In the genomic region with DNA sequence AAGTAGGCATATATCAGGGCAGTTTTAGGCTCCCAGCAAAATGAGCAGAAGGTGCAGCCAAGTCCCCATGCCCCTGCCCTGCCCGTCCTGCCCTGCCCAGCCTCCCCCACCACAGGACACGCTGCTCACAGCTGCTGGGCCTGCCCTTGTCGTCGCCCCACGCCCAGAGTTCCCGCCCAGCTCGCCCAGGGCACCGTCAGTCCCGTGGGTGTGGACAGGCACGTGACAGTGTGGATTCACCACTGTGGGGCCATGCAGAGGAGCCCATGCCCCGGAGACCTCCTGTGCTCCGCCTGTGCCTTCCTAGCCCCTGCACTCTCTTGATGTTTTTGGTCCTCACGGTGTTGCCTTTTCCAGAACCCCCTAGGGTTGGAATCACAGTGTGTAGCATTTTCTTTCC, we compare ENCODE assay signal across 28 cellular contexts. TPM values are rescaled to one million over a fixed set of nuclear protein-coding genes. Genes with fewer than 3 reads are reported as not detected.
DNase-seq lines count a peak whose midpoint lies in the region; ATAC-seq and TF ChIP-seq lines count a peak whose summit lies in the region.
"Had no signal": no experiment of that assay in that cellular context is flagged by ENCODE, and none has a peak within 500 bp of the region (broad histone marks: within the 10 kb centered on the region; RNA-seq: fewer than 3 reads in every experiment).

No MANE protein-coding gene starts in this region.

- peaks cover 26% of the 10 kb centered on the region for H3K79me2 ChIP-seq in hepatocyte

- TF ChIP-seq CTCF in mesothelial cell of epicardium (IDR thresholded peaks at IDR 0.05; ENCODE audit: unreplicated experiment) (no peak), vagina (IDR thresholded peaks at IDR 0.05) (no peak), hepatocyte (IDR thresholded peaks at IDR 0.05; ENCODE audit: poor library complexity) (no peak)

- no peaks in the 10 kb centered on the region for H3K9me3 Mint-ChIP-seq in stimulated activated naive CD8-positive, alpha-beta T cell treated with anti-CD3 and anti-CD28 coated beads, Interleukin-15, Interleukin-2, amounts not matched to agents 100 ng/mL and 50 ng/mL, for 24 hours
- no peaks in the 10 kb centered on the region for H3K9me3 Mint-ChIP-seq in effector memory CD8-positive, alpha-beta T cell
- no peaks in the 10 kb centered on the region for H3K9me3 Mint-ChIP-seq in mesothelial cell of epicardium
- H3K9me3 Mint-ChIP-seq: activated naive CD8-positive, alpha-beta T cell treated with anti-CD3 and anti-CD28 coated beads for 36 hours; activated T-helper 2 cell treated with anti-CD3 and anti-CD28 coated beads, Interferon-gamma antibody, Interleukin-2, Interleukin-4, amounts not matched to agents 10 μg/mL and 5 μg/mL and 100 μg/mL, durations not matched to agents 14 hours and 24 hours and 36 hours; naive thymus-derived CD8-positive, alpha-beta T cell had no signal

- H3K9me3 ChIP-seq in vagina (no peaks in the 10 kb centered on the region), hepatocyte (ENCODE audit: low read depth) (no peaks in the 10 kb centered on the region)
- H3K9me3 ChIP-seq: Caco-2, HAP-1, SJCRH30, thyroid gland had no signal

- peaks cover 4% of the 10 kb centered on the region for H3K36me3 Mint-ChIP-seq in stimulated activated naive CD8-positive, alpha-beta T cell treated with anti-CD3 and anti-CD28 coated beads, Interleukin-15, Interleukin-2, amounts not matched to agents 100 ng/mL and 50 ng/mL, for 24 hours (ENCODE audit: low read depth)
- H3K36me3 Mint-ChIP-seq in effector memory CD8-positive, alpha-beta T cell (ENCODE audit: insufficient read depth): peaks cover 32% of the 10 kb centered on the region
- peaks cover 8% of the 10 kb centered on the region for H3K36me3 Mint-ChIP-seq in mesothelial cell of epicardium

- H3K27me3 Mint-ChIP-seq in stimulated activated naive CD8-positive, alpha-beta T cell treated with anti-CD3 and anti-CD28 coated beads, Interleukin-15, Interleukin-2, amounts not matched to agents 100 ng/mL and 50 ng/mL, for 24 hours: no peaks in the 10 kb centered on the region
- no peaks in the 10 kb centered on the region for H3K27me3 Mint-ChIP-seq in effector memory CD8-positive, alpha-beta T cell
- no peaks in the 10 kb centered on the region for H3K27me3 Mint-ChIP-seq in mesothelial cell of epicardium (ENCODE audit: low read depth)
- H3K27me3 Mint-ChIP-seq: activated naive CD8-positive, alpha-beta T cell treated with anti-CD3 and anti-CD28 coated beads for 36 hours; naive thymus-derived CD8-positive, alpha-beta T cell had no signal

- no peak for TF ChIP-seq POLR2A in vagina (IDR thresholded peaks at IDR 0.05)

- H3K4me1 Mint-ChIP-seq in stimulated activated naive CD8-positive, alpha-beta T cell treated with anti-CD3 and anti-CD28 coated beads, Interleukin-15, Interleukin-2, amounts not matched to agents 100 ng/mL and 50 ng/mL, for 24 hours (ENCODE audit: low read depth): peaks cover 22% of the 10 kb centered on the region
- peaks cover 0 to 9% of the 10 kb centered on the region in 2 donors for H3K4me1 Mint-ChIP-seq in effector memory CD8-positive, alpha-beta T cell (ENCODE audit: low read depth in 2 of 2)
- peaks cover 14% of the 10 kb centered on the region for H3K4me1 Mint-ChIP-seq in mesothelial cell of epicardium

- no peak for DNase-seq in stimulated activated naive CD8-positive, alpha-beta T cell treated with anti-CD3 and anti-CD28 coated beads, Interleukin-15, Interleukin-2, amounts not matched to agents 100 U/mL and 50 U/mL, for 24 hours
- DNase-seq in effector memory CD8-positive, alpha-beta T cell: no peak
- DNase-seq in mesothelial cell of epicardium (ENCODE audit: low spot score in 2 of 2, unreplicated experiment in 2 of 2) (no peak), vagina (ENCODE audit: extremely low spot score in 2 of 2) (no peak), GM03348 (ENCODE audit: low spot score) (no peak), NCI-H526 (lab: John Stamatoyannopoulos, UW) (no peak), hepatocyte (ENCODE audit: low spot score) (no peak)
- DNase-seq: activated CD4-positive, alpha-beta T cell treated with anti-CD3 and anti-CD28 coated beads for 48 hours; activated CD8-positive, alpha-beta memory T cell treated with anti-CD3 and anti-CD28 coated beads for 24 hours; activated naive CD8-positive, alpha-beta T cell treated with anti-CD3 and anti-CD28 coated beads for 36 hours; activated T-cell treated with anti-CD3 and anti-CD28 coated beads for 4 hours; aorta; Caco-2; islet precursor cell; Kasumi-1; naive thymus-derived CD8-positive, alpha-beta T cell; NCI-H1417; NCI-H2029; NCI-H345; NCI-H82; retina; SJCRH30; stimulated activated CD4-positive, alpha-beta T cell treated with anti-CD3 and anti-CD28 coated beads, Interleukin-2, amount 100 ng/mL, for 24 hours; T-helper 9 cell; thyroid gland had no signal

- intact Hi-C loops in vagina (cut with DNase I): no loop called here

- H3K36me3 ChIP-seq in vagina (peaks cover 0 to 4% of the 10 kb centered on the region in 2 donors), hepatocyte (replicated peaks; ENCODE audit: insufficient read depth, low read depth) (no peaks in the 10 kb centered on the region)
- H3K36me3 ChIP-seq: SJCRH30 had no signal

- H3K27ac Mint-ChIP-seq in stimulated activated naive CD8-positive, alpha-beta T cell treated with anti-CD3 and anti-CD28 coated beads, Interleukin-15, Interleukin-2, amounts not matched to agents 100 ng/mL and 50 ng/mL, for 24 hours: peak overlapping the region; percentile 36
- peak overlapping the region; percentile 35 to 96 for H3K27ac Mint-ChIP-seq in effector memory CD8-positive, alpha-beta T cell
- peak overlapping the region; percentile 25 for H3K27ac Mint-ChIP-seq in mesothelial cell of epicardium
- H3K27ac Mint-ChIP-seq: activated naive CD8-positive, alpha-beta T cell treated with anti-CD3 and anti-CD28 coated beads for 36 hours; activated T-helper 2 cell treated with anti-CD3 and anti-CD28 coated beads, Interferon-gamma antibody, Interleukin-2, Interleukin-4, amounts not matched to agents 10 μg/mL and 5 μg/mL and 100 μg/mL, durations not matched to agents 14 hours and 24 hours and 36 hours had no signal

- no peak overlapping the region for H2AFZ ChIP-seq in hepatocyte

- H3K27me3 ChIP-seq in vagina: no peaks in the 10 kb centered on the region
- no peaks in the 10 kb centered on the region for H3K27me3 ChIP-seq in hepatocyte
- H3K27me3 ChIP-seq: SJCRH30, thyroid gland had no signal

- no peaks in the 10 kb centered on the region for H3K9me2 ChIP-seq in hepatocyte (replicated peaks; ENCODE audit: insufficient read depth)

- H3K4me3 ChIP-seq in vagina: no peak overlapping the region
- no peak overlapping the region for H3K4me3 ChIP-seq in hepatocyte
- H3K4me3 ChIP-seq: HAP-1, SJCRH30, thyroid gland had no signal

- WGBS in hepatocyte (ENCODE audit: low lambda C conversion rate, missing lambda C conversion rate): 91% methylated on average over 13 of the region's 13 CpGs

- H3K27ac ChIP-seq in vagina (peak overlapping the region; percentile 0), hepatocyte (no peak overlapping the region)
- H3K27ac ChIP-seq: SJCRH30, thyroid gland had no signal

- H4K20me1 ChIP-seq in hepatocyte (ENCODE audit: insufficient read depth, poor library complexity, severe bottlenecking): no peaks in the 10 kb centered on the region

- no peak overlapping the region for H3K4me2 ChIP-seq in hepatocyte

- ATAC-seq in stimulated activated naive CD8-positive, alpha-beta T cell treated with anti-CD3 and anti-CD28 coated beads, Interleukin-15, Interleukin-2, amounts not matched to agents 100 U/mL and 50 U/mL, for 24 hours: no peak
- ATAC-seq in effector memory CD8-positive, alpha-beta T cell (replicated peaks): no peak
- ATAC-seq: naive thymus-derived CD8-positive, alpha-beta T cell had no signal

- no peak overlapping the region for H3K4me3 Mint-ChIP-seq in stimulated activated naive CD8-positive, alpha-beta T cell treated with anti-CD3 and anti-CD28 coated beads, Interleukin-15, Interleukin-2, amounts not matched to agents 100 ng/mL and 50 ng/mL, for 24 hours
- no peak overlapping the region for H3K4me3 Mint-ChIP-seq in effector memory CD8-positive, alpha-beta T cell
- no peak overlapping the region for H3K4me3 Mint-ChIP-seq in mesothelial cell of epicardium
- H3K4me3 Mint-ChIP-seq: activated naive CD8-positive, alpha-beta T cell treated with anti-CD3 and anti-CD28 coated beads for 36 hours had no signal

- H3K4me1 ChIP-seq in vagina (peaks cover 34% of the 10 kb centered on the region), hepatocyte (ENCODE audit: insufficient read depth) (peaks cover 27% of the 10 kb centered on the region)
- H3K4me1 ChIP-seq: Caco-2, HAP-1, SJCRH30 had no signal

RNA-seq across cellular contexts. Expression of a gene that starts 7.0 kb away (rescaled TPM):
- total RNA-seq in mesothelial cell of epicardium: 92.2 to 100 TPM (median 94.1 TPM) in 3 replicates
- 92.3 TPM for total RNA-seq in vagina
- total RNA-seq in hepatocyte: 24.9 and 36.6 TPM in 2 replicates
- polyA plus RNA-seq in hepatocyte: 117 and 135 TPM in 2 replicates

RNA-seq across cellular contexts. Expression of a gene that starts 40.5 kb away (rescaled TPM):
- total RNA-seq in mesothelial cell of epicardium: 105 to 110 TPM (median 105 TPM) in 3 replicates
- total RNA-seq in vagina: 53.8 TPM
- total RNA-seq in hepatocyte: 17.1 and 21.9 TPM in 2 replicates
- polyA plus RNA-seq in hepatocyte: 5.1 and 6.9 TPM in 2 replicates
